In the genomic region with DNA sequence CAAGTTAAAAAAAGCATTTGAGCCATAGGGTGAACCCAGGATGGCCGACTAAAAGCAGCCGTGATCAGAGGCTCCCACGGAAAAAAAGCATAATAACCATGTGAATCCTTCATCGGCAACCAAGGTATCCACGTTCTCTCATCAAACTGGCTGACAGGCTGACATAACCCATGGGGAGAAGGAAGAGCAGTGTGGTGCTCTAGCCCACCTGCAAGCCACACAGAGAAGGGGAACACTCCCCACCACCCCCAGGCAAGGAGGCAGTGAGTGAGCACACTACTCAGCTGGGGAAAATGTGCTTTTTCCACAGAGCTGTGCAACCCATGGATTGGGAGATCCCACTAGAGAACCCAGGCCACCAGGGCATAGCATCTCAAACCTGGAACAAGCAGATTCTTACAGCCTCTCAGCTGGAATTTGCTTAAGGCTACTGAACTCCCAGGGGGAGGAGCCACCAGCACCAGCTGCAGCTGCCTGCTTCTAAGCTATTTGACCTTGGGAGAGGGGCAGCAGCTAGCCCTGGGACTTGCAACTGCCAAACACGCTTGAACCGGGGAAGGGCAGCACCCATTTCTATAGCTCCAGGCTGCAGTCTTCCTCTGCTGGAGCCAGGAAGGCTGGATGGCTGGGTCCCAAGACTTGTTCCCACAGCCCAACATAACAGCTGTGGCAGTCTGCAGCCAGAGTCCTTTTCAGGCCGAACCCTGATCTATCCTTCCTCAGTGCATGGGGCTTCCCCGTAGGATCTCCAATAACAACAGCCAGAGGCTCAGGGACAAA, we compare ENCODE assay signal across 33 cellular contexts.
A peak's percentile ranks its signal among the peaks of the same experiment; 100 is the strongest.
DNase-seq lines count a peak whose midpoint lies in the region; ATAC-seq and TF ChIP-seq lines count a peak whose summit lies in the region.
"Had no signal": no experiment of that assay in that cellular context is flagged by ENCODE, and none has a peak within 500 bp of the region (broad histone marks: within the 10 kb centered on the region; RNA-seq: fewer than 3 reads in every experiment).

No MANE protein-coding gene starts in this region.

- ATAC-seq in HG03571 (IDR thresholded peaks at IDR 0.05; ENCODE audit: unreplicated experiment) (no peak), HG02759 (IDR thresholded peaks at IDR 0.05; ENCODE audit: unreplicated experiment) (no peak), HG02852 (IDR thresholded peaks at IDR 0.05; ENCODE audit: unreplicated experiment) (no peak)
- ATAC-seq: activated CD8-positive, alpha-beta memory T cell treated with anti-CD3 and anti-CD28 coated beads, Interleukin-2, amount 10 ng/mL, durations not matched to agents 7 days and 5 days; activated naive CD8-positive, alpha-beta T cell treated with anti-CD3 and anti-CD28 coated beads, Interleukin-2, amount 50 U/mL, for 24 hours; effector memory CD8-positive, alpha-beta T cell; mucosa of descending colon; natural killer cell had no signal

- H3K9me3 ChIP-seq in thyroid gland = no peaks in the 10 kb centered on the region
- H3K9me3 ChIP-seq: colonic mucosa, HAP-1 had no signal

- no peak overlapping the region for H3K4me3 ChIP-seq in thyroid gland (replicated peaks in 1 of 3)
- H3K4me3 ChIP-seq: cardiac muscle cell, colonic mucosa, HAP-1, lung, mucosa of descending colon, SK-N-MC, suprapubic skin had no signal

- DNase-seq in NCI-H510A treated with DMSO at 0.1 percent for 48 hours (lab: John Stamatoyannopoulos, UW) (peak; percentile 9), NCI-H510A (lab: John Stamatoyannopoulos, UW) (no peak), ecto neural progenitor cell (ENCODE audit: low spot score) (peak; percentile 69), left kidney (ENCODE audit: low read depth, low spot score) (peak; percentile 89), thyroid gland (peak; percentile 23 to 47)
- DNase-seq: activated CD4-positive, alpha-beta T cell treated with anti-CD3 and anti-CD28 coated beads, Interleukin-2, amount 50 U/mL, for 4 hours; activated CD4-positive, CD25-positive, alpha-beta regulatory T cell; activated CD8-positive, alpha-beta memory T cell treated with anti-CD3 and anti-CD28 coated beads, Interleukin-2, amount 10 ng/mL, durations not matched to agents 7 days and 5 days; activated naive CD8-positive, alpha-beta T cell treated with anti-CD3 and anti-CD28 coated beads, Interleukin-2, amount 50 U/mL, for 24 hours; activated T-cell treated with anti-CD3 and anti-CD28 coated beads, Interleukin-2, amount 50 U/mL, for 48 hours; CD4-positive, alpha-beta T cell; colonic mucosa; effector memory CD8-positive, alpha-beta T cell; EL; erythroblast; MM.1S; mucosa of descending colon; natural killer cell; NCI-H1417 treated with DMSO at 0.1 percent for 48 hours; NCI-H2081; NCI-H2227 treated with DMSO at 0.1 percent for 48 hours; NCI-H69; small intestine; stimulated activated naive CD4-positive, alpha-beta T cell treated with Interleukin-2 at 50 U/mL for 16 hours; T-helper 1 cell had no signal

- no peaks in the 10 kb centered on the region for H3K27me3 ChIP-seq in thyroid gland
- H3K27me3 ChIP-seq: cardiac muscle cell, colonic mucosa, suprapubic skin had no signal

- H3K27ac ChIP-seq in thyroid gland = no peak overlapping the region
- H3K27ac ChIP-seq: cardiac muscle cell, colonic mucosa, SK-N-MC, suprapubic skin had no signal

- no peak for TF ChIP-seq POLR2A in thyroid gland (IDR thresholded peaks at IDR 0.05)

- intact Hi-C loops in thyroid gland (cut with DNase I) = no loop called here

- no peak for TF ChIP-seq CTCF in thyroid gland (IDR thresholded peaks at IDR 0.05)

- H3K36me3 ChIP-seq in thyroid gland = no peaks in the 10 kb centered on the region
- H3K36me3 ChIP-seq: cardiac muscle cell, colonic mucosa, HAP-1, suprapubic skin had no signal

- H3K4me1 ChIP-seq in thyroid gland = no peaks in the 10 kb centered on the region
- H3K4me1 ChIP-seq: colonic mucosa, HAP-1, suprapubic skin had no signal

- 71 to 73% methylated on average over 7 to 9 of the region's 9 CpGs for WGBS in thyroid gland, 2 donors
